In the genomic region with DNA sequence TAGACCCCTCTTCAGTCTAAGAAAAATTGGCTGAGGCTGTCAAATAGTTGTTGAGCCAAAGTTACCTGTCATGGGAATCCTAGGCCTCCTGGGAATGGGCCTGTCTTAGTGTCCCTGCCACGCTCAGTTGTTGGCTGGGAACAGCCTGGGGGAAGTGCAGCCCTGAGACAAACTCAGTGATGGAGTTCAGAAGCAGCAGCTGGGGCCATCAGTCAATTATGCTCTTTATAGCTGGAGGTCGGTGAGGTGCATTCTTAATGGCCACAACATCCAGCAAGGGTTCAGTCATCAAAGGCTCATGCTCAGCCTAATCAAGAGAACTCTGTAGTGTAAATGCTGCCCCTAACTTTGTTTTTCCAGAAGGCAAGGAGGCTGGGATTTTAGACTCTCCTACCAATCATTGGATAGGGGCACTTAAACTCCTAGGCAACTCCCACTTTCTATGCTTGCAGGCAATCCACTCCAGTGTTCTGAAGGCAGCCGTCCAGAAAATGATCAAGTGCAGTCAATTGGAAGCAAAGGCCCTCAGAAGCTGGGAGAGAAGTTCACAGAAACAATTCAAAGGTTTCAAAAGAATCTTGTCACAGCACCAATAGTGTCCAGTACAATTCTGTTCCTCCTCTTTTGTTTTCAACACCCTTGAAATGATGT, we compare ENCODE assay signal across 15 cellular contexts. TPM values are rescaled to one million over a fixed set of nuclear protein-coding genes. Genes with fewer than 3 reads are reported as not detected.
A peak's percentile ranks its signal among the peaks of the same experiment; 100 is the strongest.
DNase-seq lines count a peak whose midpoint lies in the region; ATAC-seq, FAIRE-seq and TF ChIP-seq lines count a peak whose summit lies in the region.
"Had no signal": no experiment of that assay in that cellular context is flagged by ENCODE, and none has a peak within 500 bp of the region (broad histone marks: within the 10 kb centered on the region; RNA-seq: fewer than 3 reads in every experiment).

No MANE protein-coding gene starts in this region.

- TF ChIP-seq CTCF in lung (IDR thresholded peaks at IDR 0.05; ENCODE audit: control extremely low read depth, extremely low read depth), result no peak
- no peak for TF ChIP-seq CTCF in HepG2 (CRISPR knock-in tag; IDR thresholded peaks at IDR 0.05)
- no peak for TF ChIP-seq CTCF in breast epithelium (IDR thresholded peaks at IDR 0.05)

- no peak for ATAC-seq in lung (ENCODE audit: insufficient read depth, low FRiP score)
- ATAC-seq in GM18861 (IDR thresholded peaks at IDR 0.05; ENCODE audit: unreplicated experiment), result no peak
- no peak for ATAC-seq in HepG2

- TF ChIP-seq EP300 in HepG2 (IDR thresholded peaks at IDR 0.05; ENCODE audit: low read depth in 2 of 2, low read length in 2 of 2) (no peak), HepG2 (CRISPR knock-in tag; IDR thresholded peaks at IDR 0.05; ENCODE audit: borderline replicate concordance) (no peak)

- no peak overlapping the region for H2AFZ ChIP-seq in HepG2 (ENCODE audit: low read length)

- no peaks in the 10 kb centered on the region for H3K79me2 ChIP-seq in HepG2 (ENCODE audit: insufficient read depth, low read length)

- no peak overlapping the region for H3K27ac ChIP-seq in lung (ENCODE audit: low read depth in 1 of 2, low read length in 1 of 2)
- H3K27ac ChIP-seq in HepG2 (ENCODE audit: extremely low read length, insufficient read depth, low read length), result no peak overlapping the region
- H3K27ac ChIP-seq in breast epithelium, result no peak overlapping the region
- H3K27ac ChIP-seq: transverse colon had no signal

- no peak for FAIRE-seq in HepG2 (lab: Jason Lieb, UNC)
- FAIRE-seq: frontal cortex had no signal

- WGBS in lung, 2 donors, result 57 to 58% methylated on average over 3 of the region's 3 CpGs
- WGBS in HepG2 (ENCODE audit: low lambda C conversion rate), result 0% methylated on average over 1 of the region's 3 CpGs

- POLR2A ChIA-PET in HepG2 (lab: Yijun Ruan, JAX), result no interaction called here

- no peak overlapping the region for H3K9ac ChIP-seq in HepG2 (ENCODE audit: insufficient read depth, low read depth, low read length)

- no TSS peak for BruUV-seq in HepG2 (replicated peaks; lab: Mats Ljungman, UMichigan)

- no peak overlapping the region for H3K4me2 ChIP-seq in HepG2 (ENCODE audit: low read depth, low read length)

- H3K9me3 ChIP-seq in lung (ENCODE audit: control insufficient read depth in 2 of 2, insufficient read depth in 1 of 2, low read length in 1 of 2) (no peaks in the 10 kb centered on the region), HepG2 (ENCODE audit: low read length) (no peaks in the 10 kb centered on the region), breast epithelium (no peaks in the 10 kb centered on the region)
- H3K9me3 ChIP-seq: transverse colon had no signal

- no peak overlapping the region for H3K4me3 ChIP-seq in lung
- no peak overlapping the region for H3K4me3 ChIP-seq in HepG2 (replicated peaks in 1 of 3; ENCODE audit: insufficient read depth in 1 of 3, low read depth in 2 of 3, low read length in 3 of 3)
- no peak overlapping the region for H3K4me3 ChIP-seq in breast epithelium
- H3K4me3 ChIP-seq: transverse colon had no signal

- TF ChIP-seq POLR2A in HepG2 (IDR thresholded peaks at IDR 0.05; ENCODE audit: insufficient read depth in 1 of 2, low read depth in 2 of 2, low read length in 2 of 2) (no peak), breast epithelium (IDR thresholded peaks at IDR 0.05) (no peak)

- CTCF ChIA-PET in HepG2 (lab: Yijun Ruan, JAX; ENCODE audit: low intra/inter-chr PET ratio, low total read pairs), result no interaction called here

- no peaks in the 10 kb centered on the region for H4K20me1 ChIP-seq in HepG2 (ENCODE audit: insufficient read depth, low read length)

- no peak for TF ChIP-seq RAD21 in HepG2 (CRISPR knock-in tag; IDR thresholded peaks at IDR 0.05)

- in situ Hi-C loops in HepG2 (cut with HindIII; ENCODE audit: extremely low pct_ligation_motif_present, low pct_unique_long_range_greater_than_20kb), result no loop called here

- intact Hi-C loops in HepG2 (cut with micrococcal nuclease; ENCODE audit: unreplicated experiment), result no loop called here
- intact Hi-C loops in breast epithelium (cut with DNase I; ENCODE audit: low total_unique reads), result no loop called here

- no peaks in the 10 kb centered on the region for H3K27me3 ChIP-seq in lung (ENCODE audit: control insufficient read depth, insufficient read depth)
- no peaks in the 10 kb centered on the region for H3K27me3 ChIP-seq in HepG2 (ENCODE audit: control insufficient read depth in 1 of 2, insufficient read depth in 2 of 2, low read length in 2 of 2)
- no peaks in the 10 kb centered on the region for H3K27me3 ChIP-seq in breast epithelium
- H3K27me3 ChIP-seq: transverse colon had no signal

- H3K4me1 ChIP-seq in lung (ENCODE audit: control insufficient read depth in 2 of 2, insufficient read depth in 2 of 2, low read length in 2 of 2), result no peaks in the 10 kb centered on the region
- H3K4me1 ChIP-seq in HepG2 (ENCODE audit: insufficient read depth, low read length), result no peaks in the 10 kb centered on the region
- no peaks in the 10 kb centered on the region for H3K4me1 ChIP-seq in breast epithelium
- H3K4me1 ChIP-seq: transverse colon had no signal

- peak; percentile 45 for DNase-seq in COLO668 (lab: John Stamatoyannopoulos, UW; ENCODE audit: unreplicated experiment)
- peak; percentile 86 for DNase-seq in NCI-H1092 treated with DMSO at 0.1 percent for 48 hours (lab: John Stamatoyannopoulos, UW)
- peak; percentile 63 for DNase-seq in NCI-H774 (lab: John Stamatoyannopoulos, UW)
- peak; percentile 52 for DNase-seq in lung (ENCODE audit: low spot score)
- DNase-seq in HepG2 (ENCODE audit: low spot score), result no peak
- no peak for DNase-seq in breast epithelium (ENCODE audit: low spot score in 2 of 2)
- no peak for DNase-seq in NCI-H1105 treated with DMSO at 0.1 percent for 48 hours (lab: John Stamatoyannopoulos, UW)
- DNase-seq: activated CD4-positive, alpha-beta T cell treated with anti-CD3 and anti-CD28 coated beads, Interleukin-2, amount 10 ng/mL, durations not matched to agents 7 days and 5 days; activated T-cell treated with anti-CD3 and anti-CD28 coated beads, Interleukin-2, amount 50 U/mL, for 1 hour; H7; occipital lobe; stimulated activated CD4-positive, alpha-beta T cell treated with anti-CD3 and anti-CD28 coated beads, Interleukin-4, amount 100 ng/mL, for 1 hour; transverse colon had no signal

- H3K36me3 ChIP-seq in lung (ENCODE audit: control insufficient read depth in 2 of 2, insufficient read depth in 2 of 2, low read length in 2 of 2) (no peaks in the 10 kb centered on the region), HepG2 (replicated peaks in 1 of 2; ENCODE audit: control insufficient read depth in 1 of 2, insufficient read depth in 2 of 2, low read length in 2 of 2) (no peaks in the 10 kb centered on the region), breast epithelium (no peaks in the 10 kb centered on the region)
- H3K36me3 ChIP-seq: transverse colon had no signal

TF ChIP-seq in HepG2, 621 proteins besides CTCF, POLR2A, EP300 and RAD21:
- no peak for TF ChIP-seq ZNF431 (CRISPR knock-in tag; IDR thresholded peaks at IDR 0.05; ENCODE audit: borderline replicate concordance, low read depth)
- TF ChIP-seq ZKSCAN1 (IDR thresholded peaks at IDR 0.05; ENCODE audit: low read length), result no peak
- no peak for TF ChIP-seq ZNF160 (CRISPR knock-in tag; IDR thresholded peaks at IDR 0.05)
- no peak for TF ChIP-seq ZIK1 (CRISPR knock-in tag; IDR thresholded peaks at IDR 0.05; ENCODE audit: borderline replicate concordance, low read depth)
TF ChIP-seq in HepG2: peak in this region for 0.

RNA-seq across cellular contexts. Expression of gene RGS4, which starts 15.0 kb away (rescaled TPM):
- total RNA-seq in lung, result 1 to 10 TPM in 1 of 2 donors, under 1 TPM in 1; 0.43 to 6.4 TPM
- polyA plus RNA-seq in lung, result 1 to 10 TPM in 1 of 2 donors, under 1 TPM in 1; 0.75 to 1.7 TPM
- total RNA-seq in HepG2 (2016; rRNA removed; fragmentation: Illumina TruSeq; extraction: Trizol), result not detected in 2 replicates
- not detected in 2 replicates for total RNA-seq in HepG2 (2016; cell fraction: cytosol; rRNA removed; fragmentation: Illumina TruSeq; extraction: Trizol; ENCODE audit: low read depth)
- not detected in 2 replicates for total RNA-seq in HepG2 (2016; cell fraction: insoluble cytoplasmic fraction; rRNA removed; fragmentation: Illumina TruSeq; extraction: Trizol)
- total RNA-seq in HepG2 (2016; cell fraction: membrane; rRNA removed; fragmentation: Illumina TruSeq; extraction: Trizol), result not detected in 2 replicates
- total RNA-seq in HepG2 (2016; cell fraction: nucleus; rRNA removed; fragmentation: Illumina TruSeq; extraction: Trizol), result not detected in 2 replicates
- polyA plus RNA-seq in HepG2 (2011; rRNA removed), result not detected in 2 replicates
- not detected in 2 replicates for polyA plus RNA-seq in HepG2 (2011; cell fraction: cytosol; rRNA removed)
- not detected in 2 replicates for polyA plus RNA-seq in HepG2 (2011; cell fraction: nucleus; rRNA removed)
- not detected in 2 replicates for polyA plus RNA-seq in HepG2 (2012)
- polyA plus RNA-seq in HepG2 (2016; cell fraction: cytosol; fragmentation: Illumina TruSeq; extraction: Trizol; ENCODE audit: low read depth), result not detected in 2 replicates
- not detected in 2 replicates for polyA plus RNA-seq in HepG2 (2016; cell fraction: insoluble cytoplasmic fraction; fragmentation: Illumina TruSeq; extraction: Trizol; ENCODE audit: low read depth)
- polyA plus RNA-seq in HepG2 (2016; cell fraction: membrane; fragmentation: Illumina TruSeq; extraction: Trizol; ENCODE audit: low read depth), result not detected in 2 replicates
- polyA plus RNA-seq in HepG2 (2016; cell fraction: nucleus; fragmentation: Illumina TruSeq; extraction: Trizol; ENCODE audit: insufficient read depth, low read depth), result not detected in 2 replicates
- not detected in 2 replicates for polyA minus RNA-seq in HepG2 (2011; rRNA and poly(A)+ RNA removed; ENCODE audit: low replicate concordance)
- not detected in 2 replicates for polyA minus RNA-seq in HepG2 (2011; cell fraction: cytosol; rRNA and poly(A)+ RNA removed)
- not detected in 2 replicates for polyA minus RNA-seq in HepG2 (2011; cell fraction: nucleus; rRNA and poly(A)+ RNA removed)
- 1 to 10 TPM in 2 of 3 donors, not detected in 1; 2.0 to 6.7 TPM for total RNA-seq in breast epithelium
- total RNA-seq: activated CD4-positive, alpha-beta T cell treated with anti-CD3 and anti-CD28 coated beads, Interleukin-2, amount 10 ng/mL, durations not matched to agents 7 days and 5 days had no signal

Comparison
In these comparisons a context has a peak if more than half of its experiments do, and no peak if none do; other contexts are left out.
1. DNase-seq: peak in COLO668 (single experiment), NCI-H1092 treated with DMSO at 0.1 percent for 48 hours (single experiment), NCI-H774 (single experiment) and lung (single experiment); none in HepG2 (single experiment), breast epithelium (0 of 2) and NCI-H1105 treated with DMSO at 0.1 percent for 48 hours (single experiment).